Comparison of ENCODE assay signal across 8 cellular contexts in the genomic region with DNA sequence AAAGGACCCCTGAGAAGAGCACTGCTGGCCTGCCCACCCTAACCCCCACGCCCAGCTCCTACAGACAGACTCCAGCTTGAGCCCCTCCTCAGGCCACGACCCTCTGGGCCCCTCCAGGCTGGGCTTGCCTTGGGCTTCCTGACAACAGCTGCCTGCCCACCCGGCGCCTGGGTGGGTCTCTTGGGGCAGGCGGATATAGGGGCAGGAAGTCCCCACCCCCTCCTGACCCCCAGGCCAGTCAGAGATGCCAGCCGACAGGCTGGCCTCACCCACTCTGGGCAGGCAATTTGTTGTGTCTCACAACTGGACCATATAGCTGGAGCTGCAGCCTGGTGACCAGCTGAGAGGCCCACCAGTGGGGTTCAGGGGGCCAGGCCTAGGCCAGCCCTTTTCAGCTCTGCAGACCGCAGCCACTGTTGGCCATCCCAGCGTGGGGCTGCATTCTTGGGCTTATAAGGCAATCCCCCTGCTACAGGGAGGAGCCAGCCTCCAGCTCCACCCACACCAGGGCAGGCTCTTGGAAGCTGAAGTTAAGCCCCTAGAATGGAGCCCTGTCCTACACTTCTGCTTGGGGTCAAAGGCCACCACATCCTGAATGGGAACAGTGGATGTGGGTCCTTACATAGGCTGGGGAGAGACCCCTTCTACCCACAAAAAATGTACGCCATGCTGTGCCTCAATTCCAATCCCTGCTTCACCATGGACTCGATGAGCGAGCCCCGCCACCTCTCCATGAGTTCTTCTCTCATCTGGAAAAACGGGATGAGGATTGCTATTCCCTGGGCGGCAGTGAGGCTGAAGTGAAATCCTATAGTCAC.
DNase-seq lines count a peak whose midpoint lies in the region; ATAC-seq and FAIRE-seq lines count a peak whose summit lies in the region.

No MANE protein-coding gene starts in this region.

- peaks cover 40% of the 10 kb centered on the region for H3K36me3 ChIP-seq in HUES6 (ENCODE audit: control insufficient read depth, insufficient read depth, low read length)

- no peaks in the 10 kb centered on the region for H3K9me3 Mint-ChIP-seq in stimulated activated naive CD8-positive, alpha-beta T cell treated with anti-CD3 and anti-CD28 coated beads, Interleukin-15, amount 100 ng/mL, for 72 hours

- ATAC-seq in stimulated activated naive CD8-positive, alpha-beta T cell treated with anti-CD3 and anti-CD28 coated beads, Interleukin-15, amount 100 ng/mL, for 72 hours, result no peak

- peaks cover 16% of the 10 kb centered on the region for H3K27me3 ChIP-seq in HUES6 (ENCODE audit: control insufficient read depth, insufficient read depth, low read length)

- H3K4me3 Mint-ChIP-seq in stimulated activated naive CD8-positive, alpha-beta T cell treated with anti-CD3 and anti-CD28 coated beads, Interleukin-15, amount 100 ng/mL, for 72 hours, result peak overlapping the region; percentile 79 to 86

- H3K4me3 ChIP-seq in HUES6 (ENCODE audit: low read depth, low read length), result peak overlapping the region; percentile 74

- no peak for FAIRE-seq in GM19239 (lab: Jason Lieb, UNC)

- H3K4me1 ChIP-seq in HUES6 (ENCODE audit: control insufficient read depth, insufficient read depth, low read length), result peaks cover 40% of the 10 kb centered on the region

- H3K27ac Mint-ChIP-seq in stimulated activated naive CD8-positive, alpha-beta T cell treated with anti-CD3 and anti-CD28 coated beads, Interleukin-15, amount 100 ng/mL, for 72 hours, result peak overlapping the region in 1 of 2 donors; percentile 76

- peak overlapping the region; percentile 99 for H3K27ac ChIP-seq in HUES6 (ENCODE audit: low read depth, low read length)

- H3K4me1 Mint-ChIP-seq in stimulated activated naive CD8-positive, alpha-beta T cell treated with anti-CD3 and anti-CD28 coated beads, Interleukin-15, amount 100 ng/mL, for 72 hours, result peaks cover 65% of the 10 kb centered on the region

- no peaks in the 10 kb centered on the region for H3K9me3 ChIP-seq in HUES6 (ENCODE audit: control insufficient read depth, insufficient read depth, low read depth, low read length)

- DNase-seq in AG08396 (ENCODE audit: low spot score) (peak; percentile 87), amniotic stem cell (lab: John Stamatoyannopoulos, UW) (peak; percentile 49), iPS-NIHi11 (ENCODE audit: low spot score) (peak; percentile 68), GM19239 (ENCODE audit: insufficient read length, low spot score) (no peak), amygdala (lab: John Stamatoyannopoulos, UW) (no peak), KG1 (lab: John Stamatoyannopoulos, UW) (no peak)
- DNase-seq in stimulated activated naive CD8-positive, alpha-beta T cell treated with anti-CD3 and anti-CD28 coated beads, Interleukin-15, amount 100 ng/mL, for 72 hours, result no peak

- peak overlapping the region; percentile 98 for H3K9ac ChIP-seq in HUES6 (ENCODE audit: low read length)

- H3K27me3 Mint-ChIP-seq in stimulated activated naive CD8-positive, alpha-beta T cell treated with anti-CD3 and anti-CD28 coated beads, Interleukin-15, amount 100 ng/mL, for 72 hours, result peaks cover 22% of the 10 kb centered on the region

Comparison
In these comparisons a context has a peak if more than half of its experiments do, and no peak if none do; other contexts are left out.
1. DNase-seq: peak in AG08396 (single experiment), amniotic stem cell (single experiment) and iPS-NIHi11 (single experiment); none in stimulated activated naive CD8-positive, alpha-beta T cell treated with anti-CD3 and anti-CD28 coated beads, Interleukin-15, amount 100 ng/mL, for 72 hours (0 of 2), GM19239 (single experiment), amygdala (0 of 56) and KG1 (single experiment).